In the genomic region with DNA sequence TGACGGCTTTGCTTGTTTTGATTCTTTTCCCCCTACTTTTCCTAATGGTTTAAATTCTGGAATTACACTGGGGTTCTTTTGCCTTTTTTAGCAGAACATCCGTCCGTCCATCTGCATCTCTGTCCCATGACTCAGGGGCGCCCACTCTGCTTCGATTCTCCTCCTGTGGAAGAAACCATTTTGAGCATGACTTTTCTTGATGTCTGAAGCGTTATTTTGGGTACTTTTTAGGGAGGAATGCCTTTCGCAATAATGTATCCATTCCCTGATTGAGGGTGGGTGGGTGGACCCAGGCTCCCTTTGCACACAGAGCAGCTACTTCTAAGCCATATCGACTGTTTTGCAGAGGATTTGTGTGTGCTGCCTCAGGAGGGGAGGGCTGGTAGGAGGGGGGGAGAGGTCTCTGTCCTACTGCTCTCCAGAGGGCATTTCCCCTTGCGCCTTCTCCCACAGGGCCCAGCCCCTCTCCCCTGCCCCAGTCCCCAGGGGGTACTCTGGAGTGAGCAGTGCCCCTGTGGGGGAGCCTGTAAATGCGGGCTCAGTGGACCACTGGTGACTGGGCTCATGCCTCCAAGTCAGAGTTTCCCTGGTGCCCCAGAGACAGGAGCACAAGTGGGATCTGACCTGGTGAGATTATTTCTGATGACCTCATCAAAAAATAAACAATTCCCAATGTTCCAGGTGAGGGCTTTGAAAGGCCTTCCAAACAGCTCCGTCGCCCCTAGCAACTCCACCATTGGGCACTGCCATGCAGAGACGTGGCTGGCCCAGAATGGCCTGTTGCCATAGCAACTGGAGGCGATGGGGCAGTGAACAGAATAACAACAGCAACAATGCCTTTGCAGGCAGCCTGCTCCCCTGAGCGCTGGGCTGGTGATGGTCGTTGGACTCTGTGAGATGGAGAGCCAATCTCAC, we compare ENCODE assay signal across 1 cellular context.
TF ChIP-seq lines count a peak whose summit lies in the region.

No MANE protein-coding gene starts in this region.

TF ChIP-seq in K562, 482 proteins besides CTCF, POLR2A, EP300 and RAD21 (continued from another document):
- TF ChIP-seq, protein P1, sequence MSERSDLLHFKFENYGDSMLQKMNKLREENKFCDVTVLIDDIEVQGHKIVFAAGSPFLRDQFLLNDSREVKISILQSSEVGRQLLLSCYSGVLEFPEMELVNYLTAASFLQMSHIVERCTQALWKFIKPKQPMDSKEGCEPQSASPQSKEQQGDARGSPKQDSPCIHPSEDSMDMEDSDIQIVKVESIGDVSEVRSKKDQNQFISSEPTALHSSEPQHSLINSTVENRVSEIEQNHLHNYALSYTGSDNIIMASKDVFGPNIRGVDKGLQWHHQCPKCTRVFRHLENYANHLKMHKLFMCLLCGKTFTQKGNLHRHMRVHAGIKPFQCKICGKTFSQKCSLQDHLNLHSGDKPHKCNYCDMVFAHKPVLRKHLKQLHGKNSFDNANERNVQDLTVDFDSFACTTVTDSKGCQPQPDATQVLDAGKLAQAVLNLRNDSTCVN (CRISPR knock-in tag; IDR thresholded peaks at IDR 0.05) = no peak
- TF ChIP-seq ELK1 (CRISPR knock-in tag; IDR thresholded peaks at IDR 0.05) (no peak), TCF3 (CRISPR knock-in tag; IDR thresholded peaks at IDR 0.05) (no peak), MAFK (IDR thresholded peaks at IDR 0.05; ENCODE audit: low read length) (peak; percentile 82), MAFF (IDR thresholded peaks at IDR 0.05; ENCODE audit: low read length) (peak; percentile 80)
